ENCODE assay signal across 8 cellular contexts in the genomic region with DNA sequence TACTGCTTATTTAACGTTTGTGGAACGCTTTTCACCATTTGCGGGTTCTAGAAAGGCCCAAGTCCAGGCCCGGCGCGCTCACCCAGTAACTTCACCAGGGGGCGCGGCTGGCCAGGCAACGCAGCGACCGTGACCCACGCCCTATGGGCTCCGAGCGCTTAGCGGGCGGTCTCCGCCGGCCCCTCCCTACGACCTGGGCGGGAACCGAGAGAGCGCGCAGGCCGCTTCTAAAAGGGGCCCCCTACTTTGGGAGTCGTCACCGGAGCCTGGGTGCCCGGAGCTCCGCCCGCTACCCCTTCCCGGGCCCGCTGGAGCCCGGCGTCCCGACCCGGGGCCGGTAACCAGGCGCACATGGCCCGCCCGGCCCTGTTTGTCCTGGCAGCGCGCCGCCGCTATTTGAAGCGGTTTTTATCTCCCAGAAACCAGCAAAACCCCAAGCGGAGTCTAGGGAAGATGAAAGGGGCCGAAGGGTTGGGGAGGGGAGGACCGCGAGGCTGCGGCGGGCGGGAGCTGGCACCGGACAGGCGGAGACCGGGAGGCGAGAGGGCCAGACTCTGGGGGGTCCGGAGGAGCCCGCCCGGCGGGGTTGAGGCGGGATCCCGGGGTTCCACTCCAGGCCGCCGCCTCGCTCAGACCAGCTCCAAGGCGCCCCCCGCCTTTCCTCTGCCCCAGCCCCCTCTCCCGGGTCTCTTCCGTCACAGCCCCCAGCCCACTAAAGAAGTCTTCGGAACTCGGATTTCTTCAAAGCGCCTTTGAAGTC. TPM values are rescaled to one million over a fixed set of nuclear protein-coding genes. Genes with fewer than 3 reads are reported as not detected.
DNase-seq lines count a peak whose midpoint lies in the region; ATAC-seq, FAIRE-seq and TF ChIP-seq lines count a peak whose summit lies in the region.

No MANE protein-coding gene starts in this region.

- H3K27me3 ChIP-seq in DND-41 (ENCODE audit: insufficient read depth, low read length, poor library complexity): no peaks in the 10 kb centered on the region
- H3K27me3 ChIP-seq in Karpas-422 (ENCODE audit: low read length): no peaks in the 10 kb centered on the region

- peak overlapping the region; percentile 80 for H3K4me2 ChIP-seq in DND-41 (ENCODE audit: insufficient read depth, low read length)
- H3K4me2 ChIP-seq in Karpas-422 (ENCODE audit: low read depth, low read length, poor library complexity, severe bottlenecking): peak overlapping the region; percentile 83

- H3K9me2 ChIP-seq in Karpas-422 (replicated peaks; ENCODE audit: insufficient read depth, low read length): no peaks in the 10 kb centered on the region

- ATAC-seq in DND-41 (ENCODE audit: insufficient read depth, low read depth) (peak; percentile 66), GM21786 (IDR thresholded peaks at IDR 0.05; ENCODE audit: unreplicated experiment) (peak; percentile 48)
- ATAC-seq in activated T-helper 17 cell treated with anti-CD3 and anti-CD28 coated beads, Interleukin-2, amount 50 U/mL, for 72 hours (replicated peaks): peak; percentile 71

- H3K4me1 ChIP-seq in DND-41 (ENCODE audit: insufficient read depth, low read length): peaks cover 44% of the 10 kb centered on the region
- H3K4me1 ChIP-seq in Karpas-422 (ENCODE audit: low read length): peaks cover 52% of the 10 kb centered on the region

- H3K9ac ChIP-seq in DND-41 (ENCODE audit: low read depth, low read length): peak overlapping the region; percentile 96
- H3K9ac ChIP-seq in Karpas-422 (ENCODE audit: low read length): peak overlapping the region; percentile 74

- no peak for FAIRE-seq in RCC 7860 (lab: Jason Lieb, UNC)

- H3K4me1 Mint-ChIP-seq in activated T-helper 17 cell treated with anti-CD3 and anti-CD28 coated beads, Interleukin-2, amount 50 U/mL, for 72 hours: peaks cover 35% of the 10 kb centered on the region
- peaks cover 72% of the 10 kb centered on the region for H3K4me1 Mint-ChIP-seq in nephron progenitor cell
- peaks cover 44% of the 10 kb centered on the region for H3K4me1 Mint-ChIP-seq in stimulated activated naive CD8-positive, alpha-beta T cell treated with anti-CD3 and anti-CD28 coated beads, Interleukin-15, Interleukin-2, amounts not matched to agents 100 ng/mL and 50 ng/mL, for 24 hours (ENCODE audit: low read depth)

- peaks cover 10% of the 10 kb centered on the region for H3K27me3 Mint-ChIP-seq in activated T-helper 17 cell treated with anti-CD3 and anti-CD28 coated beads, Interleukin-2, amount 50 U/mL, for 72 hours
- H3K27me3 Mint-ChIP-seq in nephron progenitor cell (ENCODE audit: low read depth, poor library complexity): peaks cover 9% of the 10 kb centered on the region
- H3K27me3 Mint-ChIP-seq in stimulated activated naive CD8-positive, alpha-beta T cell treated with anti-CD3 and anti-CD28 coated beads, Interleukin-15, Interleukin-2, amounts not matched to agents 100 ng/mL and 50 ng/mL, for 24 hours: peaks cover 5% of the 10 kb centered on the region

- H3K9me3 Mint-ChIP-seq in activated T-helper 17 cell treated with anti-CD3 and anti-CD28 coated beads, Interleukin-2, amount 50 U/mL, for 72 hours: no peaks in the 10 kb centered on the region
- no peaks in the 10 kb centered on the region for H3K9me3 Mint-ChIP-seq in nephron progenitor cell
- H3K9me3 Mint-ChIP-seq in stimulated activated naive CD8-positive, alpha-beta T cell treated with anti-CD3 and anti-CD28 coated beads, Interleukin-15, Interleukin-2, amounts not matched to agents 100 ng/mL and 50 ng/mL, for 24 hours: no peaks in the 10 kb centered on the region

- H3K36me3 ChIP-seq in DND-41 (ENCODE audit: insufficient read depth, low read length) (peaks cover 5% of the 10 kb centered on the region), Karpas-422 (ENCODE audit: insufficient read depth, low read length) (no peaks in the 10 kb centered on the region)

- DNase-seq in DND-41: peak; percentile 87
- peak; percentile 96 for DNase-seq in Karpas-422
- DNase-seq in RCC 7860 (ENCODE audit: low spot score): peak; percentile 77
- DNase-seq in fibroblast of pulmonary artery (ENCODE audit: low read depth): peak; percentile 93
- peak; percentile 89 for DNase-seq in nephron progenitor cell

- peak overlapping the region; percentile 97 for H3K4me3 Mint-ChIP-seq in activated T-helper 17 cell treated with anti-CD3 and anti-CD28 coated beads, Interleukin-2, amount 50 U/mL, for 72 hours
- H3K4me3 Mint-ChIP-seq in nephron progenitor cell: peak overlapping the region; percentile 76
- peak overlapping the region; percentile 87 for H3K4me3 Mint-ChIP-seq in stimulated activated naive CD8-positive, alpha-beta T cell treated with anti-CD3 and anti-CD28 coated beads, Interleukin-15, Interleukin-2, amounts not matched to agents 100 ng/mL and 50 ng/mL, for 24 hours

- peak; percentile 80 for TF ChIP-seq CTCF in DND-41 (IDR thresholded peaks at IDR 0.05; ENCODE audit: borderline replicate concordance, extremely low read depth, low read length, poor library complexity, severe bottlenecking)
- TF ChIP-seq CTCF in fibroblast of pulmonary artery (IDR thresholded peaks at IDR 0.05; ENCODE audit: low read length, missing control alignments): peak; percentile 58
- TF ChIP-seq CTCF in nephron progenitor cell (IDR thresholded peaks at IDR 0.05): peak; percentile 64

- H2AFZ ChIP-seq in DND-41 (ENCODE audit: low read depth, low read length) (peak overlapping the region; percentile 93), Karpas-422 (ENCODE audit: low read length) (peak overlapping the region; percentile 84)

- peak overlapping the region; percentile 96 for H3K27ac Mint-ChIP-seq in activated T-helper 17 cell treated with anti-CD3 and anti-CD28 coated beads, Interleukin-2, amount 50 U/mL, for 72 hours
- H3K27ac Mint-ChIP-seq in nephron progenitor cell: peak overlapping the region; percentile 93
- peak overlapping the region; percentile 96 for H3K27ac Mint-ChIP-seq in stimulated activated naive CD8-positive, alpha-beta T cell treated with anti-CD3 and anti-CD28 coated beads, Interleukin-15, Interleukin-2, amounts not matched to agents 100 ng/mL and 50 ng/mL, for 24 hours

- H3K27ac ChIP-seq in DND-41 (ENCODE audit: low read length): peak overlapping the region; percentile 83
- H3K27ac ChIP-seq in Karpas-422 (ENCODE audit: low read length): peak overlapping the region; percentile 80

- H3K4me3 ChIP-seq in DND-41 (ENCODE audit: low read depth in 1 of 2, low read length in 2 of 2) (peak overlapping the region; percentile 63 to 67), Karpas-422 (ENCODE audit: low read length) (peak overlapping the region; percentile 67), fibroblast of pulmonary artery (replicated peaks; ENCODE audit: low read depth, low read length) (peak overlapping the region; percentile 64)

- peaks cover 13% of the 10 kb centered on the region for H3K79me2 ChIP-seq in DND-41 (ENCODE audit: insufficient read depth, low read length)
- peaks cover 10% of the 10 kb centered on the region for H3K79me2 ChIP-seq in Karpas-422 (ENCODE audit: low read length)

- H3K9me3 ChIP-seq in DND-41 (ENCODE audit: insufficient read depth, low read length, severe bottlenecking): no peaks in the 10 kb centered on the region
- no peaks in the 10 kb centered on the region for H3K9me3 ChIP-seq in Karpas-422 (ENCODE audit: low read length)

- H4K20me1 ChIP-seq in DND-41 (ENCODE audit: insufficient read depth, low read length) (no peaks in the 10 kb centered on the region), Karpas-422 (ENCODE audit: insufficient read depth, low read depth, low read length) (no peaks in the 10 kb centered on the region)

- H3K36me3 Mint-ChIP-seq in activated T-helper 17 cell treated with anti-CD3 and anti-CD28 coated beads, Interleukin-2, amount 50 U/mL, for 72 hours (ENCODE audit: low read depth): peaks cover 11% of the 10 kb centered on the region
- no peaks in the 10 kb centered on the region for H3K36me3 Mint-ChIP-seq in nephron progenitor cell (ENCODE audit: low read depth)
- H3K36me3 Mint-ChIP-seq in stimulated activated naive CD8-positive, alpha-beta T cell treated with anti-CD3 and anti-CD28 coated beads, Interleukin-15, Interleukin-2, amounts not matched to agents 100 ng/mL and 50 ng/mL, for 24 hours (ENCODE audit: low read depth): peaks cover 4% of the 10 kb centered on the region

RNA-seq across cellular contexts. Expression of gene AAAS, which starts 3.5 kb away (rescaled TPM):
- total RNA-seq in Karpas-422 (2014; rRNA removed; shearing (Covaris generic); ENCODE audit: low replicate concordance): 37.3 and 63.6 TPM in 2 replicates
- total RNA-seq in activated T-helper 17 cell treated with anti-CD3 and anti-CD28 coated beads, Interleukin-2, amount 50 U/mL, for 72 hours: 10 to 100 TPM; 42.3 to 44.8 TPM

RNA-seq across cellular contexts. Expression of gene SP7, which starts 11.2 kb away (rescaled TPM):
- total RNA-seq in Karpas-422 (2014; rRNA removed; shearing (Covaris generic); ENCODE audit: low replicate concordance): not detected in 2 replicates
- total RNA-seq in activated T-helper 17 cell treated with anti-CD3 and anti-CD28 coated beads, Interleukin-2, amount 50 U/mL, for 72 hours: not detected

RNA-seq across cellular contexts. Expression of gene MYG1, which starts 25.5 kb away (rescaled TPM):
- 67.1 and 85.5 TPM in 2 replicates for total RNA-seq in Karpas-422 (2014; rRNA removed; shearing (Covaris generic); ENCODE audit: low replicate concordance)
- 10 to 100 TPM; 48.7 to 76.5 TPM for total RNA-seq in activated T-helper 17 cell treated with anti-CD3 and anti-CD28 coated beads, Interleukin-2, amount 50 U/mL, for 72 hours

RNA-seq across cellular contexts. Expression of gene PFDN5, which starts 29.6 kb away (rescaled TPM):
- 387 and 492 TPM in 2 replicates for total RNA-seq in Karpas-422 (2014; rRNA removed; shearing (Covaris generic); ENCODE audit: low replicate concordance)
- total RNA-seq in activated T-helper 17 cell treated with anti-CD3 and anti-CD28 coated beads, Interleukin-2, amount 50 U/mL, for 72 hours: 100 to 1,000 TPM; 250 to 347 TPM

RNA-seq across cellular contexts. Expression of gene SP1, which starts 55.0 kb away (rescaled TPM):
- total RNA-seq in Karpas-422 (2014; rRNA removed; shearing (Covaris generic); ENCODE audit: low replicate concordance): 29.9 and 36.5 TPM in 2 replicates
- total RNA-seq in activated T-helper 17 cell treated with anti-CD3 and anti-CD28 coated beads, Interleukin-2, amount 50 U/mL, for 72 hours: 10 to 100 TPM; 80.9 to 91.5 TPM

Comparison
In these comparisons a context has a peak if more than half of its experiments do, and no peak if none do; other contexts are left out.
1. Peak in every context shown above with its lines: DNase-seq, ATAC-seq, H3K4me3 ChIP-seq and H3K27ac ChIP-seq.